Comparison of ENCODE assay signal across 16 cellular contexts in genomic region chr13:68234278-68234677, GRCh38.
DNase-seq lines count a peak whose midpoint lies in the region; ATAC-seq, FAIRE-seq and TF ChIP-seq lines count a peak whose summit lies in the region.
"Had no signal": no experiment of that assay in that cellular context is flagged by ENCODE, and none has a peak within 500 bp of the region (broad histone marks: within the 10 kb centered on the region; RNA-seq: fewer than 3 reads in every experiment).

No MANE protein-coding gene starts in this region.

- ATAC-seq in right lobe of liver, result peak in 2 of 4 donors; percentile 36 to 43
- ATAC-seq in HepG2, result no peak
- ATAC-seq in WTC11, result peak; percentile 86
- ATAC-seq in HG03378 (IDR thresholded peaks at IDR 0.05; ENCODE audit: unreplicated experiment), result no peak
- ATAC-seq in natural killer cell, result no peak
- ATAC-seq in stimulated activated naive CD8-positive, alpha-beta T cell treated with anti-CD3 and anti-CD28 coated beads, Interleukin-15, amount 100 ng/mL, for 72 hours, result no peak
- ATAC-seq: activated CD8-positive, alpha-beta T cell treated with anti-CD3 and anti-CD28 coated beads for 36 hours; body of pancreas had no signal

- no peaks in the 10 kb centered on the region for H3K36me3 ChIP-seq in right lobe of liver
- no peaks in the 10 kb centered on the region for H3K36me3 ChIP-seq in HepG2 (replicated peaks in 1 of 2; ENCODE audit: control insufficient read depth in 1 of 2, insufficient read depth in 2 of 2, low read length in 2 of 2)

- H3K9ac ChIP-seq in HepG2 (ENCODE audit: insufficient read depth, low read depth, low read length), result no peak overlapping the region

- H3K27ac Mint-ChIP-seq in WTC11, result no peak overlapping the region
- H3K27ac Mint-ChIP-seq in natural killer cell, result no peak overlapping the region
- H3K27ac Mint-ChIP-seq in stimulated activated naive CD8-positive, alpha-beta T cell treated with anti-CD3 and anti-CD28 coated beads, Interleukin-15, amount 100 ng/mL, for 72 hours, result no peak overlapping the region
- H3K27ac Mint-ChIP-seq: activated CD8-positive, alpha-beta T cell treated with anti-CD3 and anti-CD28 coated beads for 36 hours had no signal

- H3K27me3 Mint-ChIP-seq in WTC11 (ENCODE audit: low read depth) (no peaks in the 10 kb centered on the region), natural killer cell (ENCODE audit: low read depth in 2 of 2) (no peaks in the 10 kb centered on the region)
- no peaks in the 10 kb centered on the region for H3K27me3 Mint-ChIP-seq in stimulated activated naive CD8-positive, alpha-beta T cell treated with anti-CD3 and anti-CD28 coated beads, Interleukin-15, amount 100 ng/mL, for 72 hours
- H3K27me3 Mint-ChIP-seq: activated CD8-positive, alpha-beta T cell treated with anti-CD3 and anti-CD28 coated beads for 36 hours had no signal

- H3K27me3 ChIP-seq in right lobe of liver, result no peaks in the 10 kb centered on the region
- no peaks in the 10 kb centered on the region; a peak in 1 of 5 replicates for H3K27me3 ChIP-seq in HepG2 (ENCODE audit: control insufficient read depth in 1 of 2, insufficient read depth in 2 of 2, low read length in 2 of 2)
- H3K27me3 ChIP-seq: body of pancreas had no signal

- DNase-seq in right lobe of liver (no peak), HepG2 (ENCODE audit: low spot score) (no peak), WTC11 (ENCODE audit: low spot score) (no peak), foreskin melanocyte (peak; percentile 10), natural killer cell (no peak)
- no peak for DNase-seq in NK-92 treated with Interleukin-12 subunit alpha and Interleukin-12 subunit beta, amount 100 ng/mL, for 24 hours (lab: John Stamatoyannopoulos, UW)
- DNase-seq in stimulated activated naive CD8-positive, alpha-beta T cell treated with anti-CD3 and anti-CD28 coated beads, Interleukin-15, amount 100 ng/mL, for 72 hours, result no peak
- DNase-seq: activated CD8-positive, alpha-beta T cell treated with anti-CD3 and anti-CD28 coated beads for 36 hours; body of pancreas; DMS79 treated with DMSO at 0.1 percent for 48 hours; hypothalamus; MM.1S; posterior cingulate gyrus; T1000 had no signal

- no peak for FAIRE-seq in HepG2 (lab: Jason Lieb, UNC)
- FAIRE-seq: urothelium cell line had no signal

- H3K4me3 Mint-ChIP-seq in WTC11 (no peak overlapping the region), natural killer cell (no peak overlapping the region)
- H3K4me3 Mint-ChIP-seq in stimulated activated naive CD8-positive, alpha-beta T cell treated with anti-CD3 and anti-CD28 coated beads, Interleukin-15, amount 100 ng/mL, for 72 hours, result no peak overlapping the region
- H3K4me3 Mint-ChIP-seq: activated CD8-positive, alpha-beta T cell treated with anti-CD3 and anti-CD28 coated beads for 36 hours had no signal

- BruUV-seq in HepG2 (replicated peaks; lab: Mats Ljungman, UMichigan), result no TSS peak

- H3K4me3 ChIP-seq in right lobe of liver (no peak overlapping the region), HepG2 (replicated peaks in 1 of 3; ENCODE audit: insufficient read depth in 1 of 3, low read depth in 2 of 3, low read length in 3 of 3) (no peak overlapping the region)
- H3K4me3 ChIP-seq: body of pancreas had no signal

- CTCF ChIA-PET in HepG2 (lab: Yijun Ruan, JAX; ENCODE audit: low intra/inter-chr PET ratio, low total read pairs) (no interaction called here), WTC11 (lab: Charles Lee) (no interaction called here)

- intact Hi-C loops in right lobe of liver (cut with DNase I) (no loop called here), HepG2 (cut with micrococcal nuclease; ENCODE audit: unreplicated experiment) (no loop called here), natural killer cell (cut with micrococcal nuclease) (no loop called here)

- TF ChIP-seq RAD21 in HepG2 (CRISPR knock-in tag; IDR thresholded peaks at IDR 0.05), result no peak

- no peaks in the 10 kb centered on the region for H3K79me2 ChIP-seq in HepG2 (ENCODE audit: insufficient read depth, low read length)

- POLR2A ChIA-PET in HepG2 (lab: Yijun Ruan, JAX) (no interaction called here), WTC11 (lab: Charles Lee) (no interaction called here)

- TF ChIP-seq POLR2A in right lobe of liver (IDR thresholded peaks at IDR 0.05) (no peak), HepG2 (IDR thresholded peaks at IDR 0.05; ENCODE audit: insufficient read depth in 1 of 2, low read depth in 2 of 2, low read length in 2 of 2) (no peak)

- no peaks in the 10 kb centered on the region for H4K20me1 ChIP-seq in HepG2 (ENCODE audit: insufficient read depth, low read length)

- no peaks in the 10 kb centered on the region for H3K9me3 ChIP-seq in right lobe of liver
- H3K9me3 ChIP-seq in HepG2 (ENCODE audit: low read length), result no peaks in the 10 kb centered on the region
- H3K9me3 ChIP-seq: body of pancreas had no signal

- in situ Hi-C loops in HepG2 (cut with HindIII; ENCODE audit: extremely low pct_ligation_motif_present, low pct_unique_long_range_greater_than_20kb), result no loop called here

- no peak overlapping the region for H3K4me2 ChIP-seq in HepG2 (ENCODE audit: low read depth, low read length)

- H2AFZ ChIP-seq in HepG2 (ENCODE audit: low read length), result no peak overlapping the region

- H3K4me1 Mint-ChIP-seq in WTC11 (peaks cover 27% of the 10 kb centered on the region), natural killer cell (no peaks in the 10 kb centered on the region)
- H3K4me1 Mint-ChIP-seq in stimulated activated naive CD8-positive, alpha-beta T cell treated with anti-CD3 and anti-CD28 coated beads, Interleukin-15, amount 100 ng/mL, for 72 hours, result no peaks in the 10 kb centered on the region

- no peak for TF ChIP-seq EP300 in HepG2 (IDR thresholded peaks at IDR 0.05; ENCODE audit: low read depth in 2 of 2, low read length in 2 of 2)
- no peak for TF ChIP-seq EP300 in HepG2 (CRISPR knock-in tag; IDR thresholded peaks at IDR 0.05; ENCODE audit: borderline replicate concordance)

- TF ChIP-seq CTCF in right lobe of liver (IDR thresholded peaks at IDR 0.05) (peak in 3 of 4 donors; percentile 10 to 19 (median 11)), HepG2 (CRISPR knock-in tag; IDR thresholded peaks at IDR 0.05) (no peak), WTC11 (IDR thresholded peaks at IDR 0.05) (no peak), natural killer cell (IDR thresholded peaks at IDR 0.05) (no peak)

- H3K27ac ChIP-seq in right lobe of liver, result no peak overlapping the region
- no peak overlapping the region for H3K27ac ChIP-seq in HepG2 (ENCODE audit: extremely low read length, insufficient read depth, low read length)
- H3K27ac ChIP-seq: body of pancreas had no signal

- H3K9me3 Mint-ChIP-seq in WTC11 (no peaks in the 10 kb centered on the region), natural killer cell (peaks cover 10 to 14% of the 10 kb centered on the region in 2 donors)
- H3K9me3 Mint-ChIP-seq in stimulated activated naive CD8-positive, alpha-beta T cell treated with anti-CD3 and anti-CD28 coated beads, Interleukin-15, amount 100 ng/mL, for 72 hours, result peaks cover 8 to 10% of the 10 kb centered on the region in 2 donors

- H3K4me1 ChIP-seq in right lobe of liver (no peaks in the 10 kb centered on the region), HepG2 (ENCODE audit: insufficient read depth, low read length) (no peaks in the 10 kb centered on the region)
- H3K4me1 ChIP-seq: body of pancreas had no signal

- H3K36me3 Mint-ChIP-seq in WTC11 (no peaks in the 10 kb centered on the region), natural killer cell (peaks cover 5% of the 10 kb centered on the region)

TF ChIP-seq in HepG2, 621 proteins besides CTCF, POLR2A, EP300 and RAD21 (continues in another document):
- no peak for TF ChIP-seq ZNF761 (CRISPR knock-in tag; conservative IDR thresholded peaks at IDR 0.05)
- TF ChIP-seq, protein P1, sequence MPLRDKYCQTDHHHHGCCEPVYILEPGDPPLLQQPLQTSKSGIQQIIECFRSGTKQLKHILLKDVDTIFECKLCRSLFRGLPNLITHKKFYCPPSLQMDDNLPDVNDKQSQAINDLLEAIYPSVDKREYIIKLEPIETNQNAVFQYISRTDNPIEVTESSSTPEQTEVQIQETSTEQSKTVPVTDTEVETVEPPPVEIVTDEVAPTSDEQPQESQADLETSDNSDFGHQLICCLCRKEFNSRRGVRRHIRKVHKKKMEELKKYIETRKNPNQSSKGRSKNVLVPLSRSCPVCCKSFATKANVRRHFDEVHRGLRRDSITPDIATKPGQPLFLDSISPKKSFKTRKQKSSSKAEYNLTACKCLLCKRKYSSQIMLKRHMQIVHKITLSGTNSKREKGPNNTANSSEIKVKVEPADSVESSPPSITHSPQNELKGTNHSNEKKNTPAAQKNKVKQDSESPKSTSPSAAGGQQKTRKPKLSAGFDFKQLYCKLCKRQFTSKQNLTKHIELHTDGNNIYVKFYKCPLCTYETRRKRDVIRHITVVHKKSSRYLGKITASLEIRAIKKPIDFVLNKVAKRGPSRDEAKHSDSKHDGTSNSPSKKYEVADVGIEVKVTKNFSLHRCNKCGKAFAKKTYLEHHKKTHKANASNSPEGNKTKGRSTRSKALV (CRISPR knock-in tag; IDR thresholded peaks at IDR 0.05), result no peak
- TF ChIP-seq ZNF558 (CRISPR knock-in tag; IDR thresholded peaks at IDR 0.05; ENCODE audit: borderline replicate concordance), result no peak
- no peak for TF ChIP-seq MAFF (IDR thresholded peaks at IDR 0.05; ENCODE audit: low read depth, low read length)

TF ChIP-seq in WTC11, 78 proteins besides CTCF, POLR2A, EP300 and RAD21 (continues in another document):
- TF ChIP-seq, protein P2, sequence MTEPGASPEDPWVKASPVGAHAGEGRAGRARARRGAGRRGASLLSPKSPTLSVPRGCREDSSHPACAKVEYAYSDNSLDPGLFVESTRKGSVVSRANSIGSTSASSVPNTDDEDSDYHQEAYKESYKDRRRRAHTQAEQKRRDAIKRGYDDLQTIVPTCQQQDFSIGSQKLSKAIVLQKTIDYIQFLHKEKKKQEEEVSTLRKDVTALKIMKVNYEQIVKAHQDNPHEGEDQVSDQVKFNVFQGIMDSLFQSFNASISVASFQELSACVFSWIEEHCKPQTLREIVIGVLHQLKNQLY (CRISPR knock-in tag; IDR thresholded peaks at IDR 0.05), result no peak
- TF ChIP-seq PRRX2 (CRISPR knock-in tag; IDR thresholded peaks at IDR 0.05) (no peak), RELA (CRISPR knock-in tag; IDR thresholded peaks at IDR 0.05; ENCODE audit: borderline replicate concordance) (no peak), IRF1 (CRISPR knock-in tag; IDR thresholded peaks at IDR 0.05) (no peak)

Comparison
In these comparisons a context has a peak if more than half of its experiments do, and no peak if none do; other contexts are left out.
1. CTCF ChIP-seq: peak in right lobe of liver (3 of 4); none in HepG2 (single experiment), WTC11 (single experiment) and natural killer cell (single experiment).